ENCODE assay signal across 8 cellular contexts in genomic region chr3:172673210-172673679, GRCh38. TPM values are rescaled to one million over a fixed set of nuclear protein-coding genes. Genes with fewer than 3 reads are reported as not detected.
DNase-seq lines count a peak whose midpoint lies in the region; ATAC-seq, FAIRE-seq and TF ChIP-seq lines count a peak whose summit lies in the region.

No MANE protein-coding gene starts in this region.

- TF ChIP-seq CTCF in HL-60 (IDR thresholded peaks at IDR 0.05; ENCODE audit: insufficient read depth, low read length) (peak; percentile 73), endothelial cell of umbilical vein (IDR thresholded peaks at IDR 0.05; ENCODE audit: extremely low read depth in 1 of 2, insufficient read depth in 1 of 2, low read depth in 1 of 2, low read length in 2 of 2) (peak; percentile 68), neural progenitor cell (IDR thresholded peaks at IDR 0.05) (peak; percentile 87)

- BruUV-seq in endothelial cell of umbilical vein (replicated peaks; lab: Mats Ljungman, UMichigan), result no TSS peak

- no peaks in the 10 kb centered on the region for H3K36me3 ChIP-seq in CD8-positive, alpha-beta memory T cell (ENCODE audit: insufficient read depth, low read length)
- H3K36me3 ChIP-seq in endothelial cell of umbilical vein (ENCODE audit: control insufficient read depth in 2 of 2, extremely low read depth in 1 of 2, insufficient read depth in 2 of 2, low read length in 2 of 2) (no peaks in the 10 kb centered on the region), neural progenitor cell (no peaks in the 10 kb centered on the region)

- H3K36me3 Mint-ChIP-seq in CD8-positive, alpha-beta memory T cell, result no peaks in the 10 kb centered on the region
- H3K36me3 Mint-ChIP-seq in neural progenitor cell, result no peaks in the 10 kb centered on the region

- intact Hi-C loops in endothelial cell of umbilical vein (cut with micrococcal nuclease), result loop anchor here (1.0 to 10.0 kb wide), 3 partner anchors 38 to 372 kb away; partner anchors contain the start of genes ECT2 and NCEH1

- H3K27me3 ChIP-seq in CD8-positive, alpha-beta memory T cell (ENCODE audit: insufficient read depth, low read length, poor library complexity, severe bottlenecking), result no peaks in the 10 kb centered on the region
- H3K27me3 ChIP-seq in HL-60 (ENCODE audit: insufficient read depth, poor library complexity, severe bottlenecking) (no peaks in the 10 kb centered on the region), endothelial cell of umbilical vein (ENCODE audit: control insufficient read depth in 2 of 2, insufficient read depth in 2 of 2, low read length in 2 of 2) (no peaks in the 10 kb centered on the region), neural progenitor cell (no peaks in the 10 kb centered on the region)

- no peaks in the 10 kb centered on the region for H3K4me1 ChIP-seq in CD8-positive, alpha-beta memory T cell (ENCODE audit: insufficient read depth, low read length)
- H3K4me1 ChIP-seq in endothelial cell of umbilical vein (ENCODE audit: control insufficient read depth, extremely low read depth, insufficient read depth, low read length) (peaks cover 34% of the 10 kb centered on the region), neural progenitor cell (peaks cover 31% of the 10 kb centered on the region)

- POLR2A ChIA-PET in CD8-positive, alpha-beta memory T cell (lab: Charles Lee), result no interaction called here
- POLR2A ChIA-PET in endothelial cell of umbilical vein (lab: Charles Lee), result interaction anchor here (1.1 kb wide), 2 partner anchors 37 to 77 kb away, joined by 3 to 5 read pairs; partner anchors contain the start of gene ECT2

- DNase-seq in CD8-positive, alpha-beta memory T cell, result peak in 3 of 5 donors; percentile 15 to 56 (median 17)
- DNase-seq in HL-60 (ENCODE audit: low read depth in 1 of 2, low spot score in 1 of 2) (peak in 1 of 2 experiments; percentile 88), NCI-H82 treated with DMSO at 0.1 percent for 48 hours (lab: John Stamatoyannopoulos, UW; ENCODE audit: unreplicated experiment) (peak; percentile 55), endothelial cell of umbilical vein (ENCODE audit: low read depth, low spot score) (peak; percentile 75), neural progenitor cell (ENCODE audit: low spot score) (peak; percentile 82), GOT3 (lab: John Stamatoyannopoulos, UW) (no peak)
- DNase-seq in activated CD4-positive, alpha-beta T cell treated with anti-CD3 and anti-CD28 coated beads, Interleukin-2, amount 50 U/mL, for 48 hours, result peak; percentile 72 to 82

- H3K9me3 Mint-ChIP-seq in CD8-positive, alpha-beta memory T cell, result no peaks in the 10 kb centered on the region
- H3K9me3 Mint-ChIP-seq in neural progenitor cell, result no peaks in the 10 kb centered on the region

- no peak for TF ChIP-seq POLR2A in endothelial cell of umbilical vein (IDR thresholded peaks at IDR 0.05; ENCODE audit: low read depth, low read length)

- H4K20me1 ChIP-seq in endothelial cell of umbilical vein (replicated peaks; ENCODE audit: control insufficient read depth, extremely low read depth, insufficient read depth, low read length) (no peaks in the 10 kb centered on the region), neural progenitor cell (ENCODE audit: low read depth) (no peaks in the 10 kb centered on the region)

- H3F3A ChIP-seq in neural progenitor cell (ENCODE audit: low read depth), result peaks cover 35% of the 10 kb centered on the region

- H3K27ac Mint-ChIP-seq in CD8-positive, alpha-beta memory T cell, result no peak overlapping the region
- peak overlapping the region; percentile 21 for H3K27ac Mint-ChIP-seq in neural progenitor cell

- no peaks in the 10 kb centered on the region for H3K9me3 ChIP-seq in CD8-positive, alpha-beta memory T cell (ENCODE audit: low read length)
- H3K9me3 ChIP-seq in endothelial cell of umbilical vein (replicated peaks; ENCODE audit: control insufficient read depth, insufficient read depth, low read length) (no peaks in the 10 kb centered on the region), neural progenitor cell (ENCODE audit: low read depth) (no peaks in the 10 kb centered on the region)

- H3K79me2 ChIP-seq in endothelial cell of umbilical vein (ENCODE audit: control insufficient read depth, insufficient read depth, low read length), result peaks cover 25% of the 10 kb centered on the region
- no peaks in the 10 kb centered on the region for H3K79me2 ChIP-seq in neural progenitor cell (ENCODE audit: low read depth)

- ATAC-seq in GM19463 (IDR thresholded peaks at IDR 0.05; ENCODE audit: unreplicated experiment), result peak; percentile 87

- no peak overlapping the region for H3K27ac ChIP-seq in CD8-positive, alpha-beta memory T cell (ENCODE audit: low read depth, low read length)
- H3K27ac ChIP-seq in HL-60 (replicated peaks) (no peak overlapping the region), endothelial cell of umbilical vein (ENCODE audit: insufficient read depth, low read depth, low read length) (no peak overlapping the region), neural progenitor cell (peak overlapping the region; percentile 53)

- dilution Hi-C loops in endothelial cell of umbilical vein (cut with MboI; ENCODE audit: extremely low pct_ligation_motif_present, low sequenced_read_pairs), result no loop called here

- H3K4me2 ChIP-seq in endothelial cell of umbilical vein (ENCODE audit: insufficient read depth, low read length), result no peak overlapping the region
- H3K4me2 ChIP-seq in neural progenitor cell, result no peak overlapping the region

- FAIRE-seq in endothelial cell of umbilical vein (lab: Jason Lieb, UNC), result peak; percentile 70

- H2AFZ ChIP-seq in endothelial cell of umbilical vein (ENCODE audit: low read depth, low read length) (no peak overlapping the region), neural progenitor cell (replicated peaks) (no peak overlapping the region)

- H3K4me3 ChIP-seq in CD8-positive, alpha-beta memory T cell (ENCODE audit: low read length), result no peak overlapping the region
- H3K4me3 ChIP-seq in HL-60 (replicated peaks; ENCODE audit: insufficient read depth, low read length) (no peak overlapping the region), endothelial cell of umbilical vein (replicated peaks in 1 of 3; ENCODE audit: insufficient read depth in 1 of 3, low read depth in 1 of 3, low read length in 3 of 3) (no peak overlapping the region), neural progenitor cell (no peak overlapping the region)

- H3K9me1 ChIP-seq in endothelial cell of umbilical vein (replicated peaks; ENCODE audit: control insufficient read depth, extremely low read depth, insufficient read depth, low read length), result no peaks in the 10 kb centered on the region

- H3K9ac ChIP-seq in endothelial cell of umbilical vein (replicated peaks; ENCODE audit: extremely low read depth, insufficient read depth, low read length) (peak overlapping the region; percentile 6), neural progenitor cell (no peak overlapping the region)

- CTCF ChIA-PET in CD8-positive, alpha-beta memory T cell (lab: Charles Lee), result interaction anchor here (1.0 to 2.3 kb wide), 5 partner anchors 10 to 341 kb away, joined by 3 to 8 read pairs (median 4); no protein-coding TSS in a partner anchor
- CTCF ChIA-PET in endothelial cell of umbilical vein (lab: Charles Lee), result interaction anchor here (0.7 to 3.9 kb wide), 42 partner anchors 10 to 374 kb away, joined by 3 to 91 read pairs (median 4); partner anchors contain the start of genes ECT2 and NCEH1

- no peaks in the 10 kb centered on the region for H3K27me3 Mint-ChIP-seq in CD8-positive, alpha-beta memory T cell
- H3K27me3 Mint-ChIP-seq in neural progenitor cell (ENCODE audit: insufficient read depth, low read depth), result no peaks in the 10 kb centered on the region

- no peak overlapping the region for H3K4me3 Mint-ChIP-seq in CD8-positive, alpha-beta memory T cell
- no peak overlapping the region for H3K4me3 Mint-ChIP-seq in neural progenitor cell

- peaks cover 0 to 8% (median 3%) of the 10 kb centered on the region in 3 donors for H3K4me1 Mint-ChIP-seq in CD8-positive, alpha-beta memory T cell
- peaks cover 16% of the 10 kb centered on the region for H3K4me1 Mint-ChIP-seq in neural progenitor cell

TF ChIP-seq in endothelial cell of umbilical vein, 7 proteins besides CTCF, POLR2A, EP300 and RAD21:
- TF ChIP-seq JUN (IDR thresholded peaks at IDR 0.05; ENCODE audit: borderline replicate concordance, insufficient read depth, insufficient read length, low read depth) (no peak), FOS (IDR thresholded peaks at IDR 0.05; ENCODE audit: borderline replicate concordance, insufficient read depth, low read length) (no peak), EZH2 (IDR thresholded peaks at IDR 0.05; ENCODE audit: borderline replicate concordance, low read depth, low read length, severe bottlenecking) (no peak), MYC (IDR thresholded peaks at IDR 0.05; ENCODE audit: low read depth, low read length) (no peak)
- TF ChIP-seq, protein P1, sequence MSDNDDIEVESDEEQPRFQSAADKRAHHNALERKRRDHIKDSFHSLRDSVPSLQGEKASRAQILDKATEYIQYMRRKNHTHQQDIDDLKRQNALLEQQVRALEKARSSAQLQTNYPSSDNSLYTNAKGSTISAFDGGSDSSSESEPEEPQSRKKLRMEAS (IDR thresholded peaks at IDR 0.05; ENCODE audit: insufficient read depth, insufficient read length), result no peak

RNA-seq across cellular contexts. Expression of gene NCEH1, which starts 37.6 kb away (rescaled TPM):
- 10 to 100 TPM in 1 of 2 experiments, 1 to 10 TPM in 1; 9.1 to 12.9 TPM for total RNA-seq in CD8-positive, alpha-beta memory T cell
- polyA plus RNA-seq in CD8-positive, alpha-beta memory T cell, result 3.5 TPM
- total RNA-seq in endothelial cell of umbilical vein, result 20.3 and 20.5 TPM in 2 replicates
- 9.6 and 10.0 TPM in 2 replicates for polyA plus RNA-seq in endothelial cell of umbilical vein
- polyA plus RNA-seq in endothelial cell of umbilical vein (2011; cell fraction: cytosol; rRNA removed), result 9.1 and 11.1 TPM in 2 replicates
- polyA plus RNA-seq in endothelial cell of umbilical vein (2011; cell fraction: nucleus; rRNA removed), result 6.5 and 9.6 TPM in 2 replicates
- polyA plus RNA-seq in endothelial cell of umbilical vein (2012), result 17.8 and 30.8 TPM in 2 replicates
- 17.8 and 22.3 TPM in 2 replicates for polyA minus RNA-seq in endothelial cell of umbilical vein
- polyA minus RNA-seq in endothelial cell of umbilical vein (2011; cell fraction: cytosol; rRNA and poly(A)+ RNA removed), result 27.7 TPM
- polyA minus RNA-seq in endothelial cell of umbilical vein (2011; cell fraction: nucleus; rRNA and poly(A)+ RNA removed), result 9.4 and 14.1 TPM in 2 replicates
- 3.7 and 7.7 TPM in 2 replicates for total RNA-seq in neural progenitor cell (ENCODE audit: low replicate concordance)
